Comparison of ENCODE assay signal across 26 cellular contexts in genomic region chr9:6921335-6921734, GRCh38.
"Had no signal": no experiment of that assay in that cellular context is flagged by ENCODE, and none has a peak within 500 bp of the region (broad histone marks: within the 10 kb centered on the region; RNA-seq: fewer than 3 reads in every experiment).

No MANE protein-coding gene starts in this region.

- H3K27me3 ChIP-seq: body of pancreas, colonic mucosa, esophagus squamous epithelium, neural progenitor cell, right atrium auricular region, thyroid gland, upper lobe of right lung had no signal

- H3K4me3 Mint-ChIP-seq: activated naive CD8-positive, alpha-beta T cell; neural progenitor cell had no signal

- H3K36me3 ChIP-seq: colonic mucosa, left ventricle myocardium inferior, neural progenitor cell, right atrium auricular region, thyroid gland, upper lobe of right lung had no signal

- H3K9ac ChIP-seq: neural progenitor cell had no signal

- FAIRE-seq: endometrium had no signal

- H2AFZ ChIP-seq: neural progenitor cell had no signal

- H3K27me3 Mint-ChIP-seq: activated naive CD8-positive, alpha-beta T cell; naive B cell had no signal

- ATAC-seq: activated T-cell treated with anti-CD3 and anti-CD28 coated beads, Interleukin-2, amount 50 U/mL, for 72 hours; body of pancreas; upper lobe of right lung had no signal

- H3K4me2 ChIP-seq: neural progenitor cell had no signal

- DNase-seq: activated CD4-positive, alpha-beta T cell treated with anti-CD3 and anti-CD28 coated beads for 4 hours; activated effector memory CD4-positive, alpha-beta T cell treated with Interleukin-2 at 50 U/mL for 16 hours; activated naive CD4-positive, alpha-beta T cell treated with Interleukin-2 at 50 U/mL for 16 hours; activated T-cell treated with anti-CD3 and anti-CD28 coated beads for 4 hours; activated T-cell treated with anti-CD3 and anti-CD28 coated beads, Interleukin-2, amount 50 U/mL, for 72 hours; aorta; body of pancreas; cerebellar nuclear complex; colonic mucosa; effector CD8-positive, alpha-beta T cell; esophagus squamous epithelium; foreskin melanocyte; islet precursor cell; left ventricle myocardium inferior; naive B cell; stimulated activated CD4-positive, alpha-beta T cell treated with anti-CD3 and anti-CD28 coated beads, Interleukin-15, amount 100 ng/mL, for 24 hours; stimulated activated CD4-positive, alpha-beta T cell treated with anti-CD3 and anti-CD28 coated beads, Interleukin-2, amount 100 ng/mL, for 24 hours; stimulated activated naive CD4-positive, alpha-beta T cell treated with Interleukin-2 at 50 U/mL for 16 hours; T-helper 1 cell; upper lobe of right lung had no signal

- H3K27ac Mint-ChIP-seq: activated T-cell treated with anti-CD3 and anti-CD28 coated beads, Interleukin-2, amount 50 U/mL, for 72 hours; neural progenitor cell had no signal

- H3K27ac ChIP-seq: body of pancreas, colonic mucosa, epithelial cell of prostate, esophagus squamous epithelium, left ventricle myocardium inferior, neural progenitor cell, right atrium auricular region, upper lobe of right lung had no signal

- H3K4me1 ChIP-seq: colonic mucosa, esophagus squamous epithelium had no signal

- H3K9me3 ChIP-seq: body of pancreas, colonic mucosa, esophagus squamous epithelium, left ventricle myocardium inferior, right atrium auricular region, thyroid gland, upper lobe of right lung had no signal

- H3K4me3 ChIP-seq: body of pancreas, colonic mucosa, esophagus squamous epithelium, left ventricle myocardium inferior, neural progenitor cell, right atrium auricular region, thyroid gland, upper lobe of right lung had no signal
